In the genomic region with DNA sequence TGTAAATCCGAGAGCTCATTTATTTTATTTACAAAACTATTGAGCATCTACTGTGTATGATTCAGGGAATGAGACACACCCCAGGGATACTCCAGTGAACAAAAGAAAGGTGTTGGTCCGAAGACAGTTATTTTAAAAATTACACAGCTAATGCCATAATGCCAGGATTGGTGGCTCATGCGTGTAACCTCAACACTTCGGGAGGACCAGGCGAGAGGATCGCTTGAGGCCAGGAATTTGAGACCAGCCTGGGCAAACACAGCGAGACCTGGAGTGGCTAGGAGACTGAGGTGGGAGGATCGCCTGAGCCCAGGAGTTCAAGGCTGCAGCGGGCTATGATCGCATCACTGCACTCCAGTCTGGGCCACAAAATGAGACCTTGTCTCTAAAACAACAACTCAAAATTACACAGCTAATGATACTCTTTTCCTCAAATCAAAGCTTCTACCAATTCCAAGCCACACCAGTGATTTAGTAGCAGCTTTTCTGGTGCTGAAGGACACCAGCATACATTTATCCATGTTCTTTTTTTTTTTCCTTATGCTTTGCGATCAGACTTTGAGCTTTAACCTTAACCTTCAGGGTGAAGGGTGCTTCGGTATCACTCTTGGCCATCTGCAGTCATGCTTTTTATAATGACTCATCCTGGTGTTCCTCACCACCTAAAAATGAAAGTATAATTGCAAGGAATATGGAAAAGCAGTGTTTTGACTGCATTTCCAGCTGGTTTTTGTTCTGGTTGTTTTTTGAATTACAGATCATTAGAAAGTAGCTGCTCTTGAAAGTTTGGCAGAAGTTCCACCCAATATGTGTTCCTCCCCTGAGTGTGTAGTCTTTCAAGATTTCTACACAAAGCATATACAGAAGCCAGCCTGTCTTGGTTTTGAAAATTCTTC, we compare ENCODE assay signal across 8 cellular contexts. TPM values are rescaled to one million over a fixed set of nuclear protein-coding genes. Genes with fewer than 3 reads are reported as not detected.
DNase-seq lines count a peak whose midpoint lies in the region; ATAC-seq and TF ChIP-seq lines count a peak whose summit lies in the region.

No MANE protein-coding gene starts in this region.

- intact Hi-C loops in activated CD4-positive, alpha-beta T cell treated with anti-CD3 and anti-CD28 coated beads for 36 hours (cut with DNase I, micrococcal nuclease) = loop anchor here (1.0 to 10.0 kb wide), 14 partner anchors 27 to 1118 kb away; a partner anchor contains a TSS

- peak overlapping the region; percentile 86 to 99 (median 94) for H3K4me3 ChIP-seq in Peyer's patch
- peak overlapping the region; percentile 61 for H3K4me3 ChIP-seq in endocrine pancreas (ENCODE audit: control insufficient read depth, insufficient read depth, low read length)
- peak overlapping the region; percentile 78 for H3K4me3 ChIP-seq in neural cell (ENCODE audit: low read length)

- H3K27ac Mint-ChIP-seq in activated CD4-positive, alpha-beta T cell treated with anti-CD3 and anti-CD28 coated beads for 36 hours = peak overlapping the region; percentile 92

- POLR2A ChIA-PET in activated CD4-positive, alpha-beta T cell treated with anti-CD3 and anti-CD28 coated beads for 36 hours (lab: Charles Lee) = interaction anchor here (0.6 kb wide), 1 partner anchor 16 kb away, joined by 4 read pairs; no protein-coding TSS in a partner anchor

- no peak for TF ChIP-seq EP300 in neural cell (conservative IDR thresholded peaks at IDR 0.05; ENCODE audit: poor library complexity, severe bottlenecking)

- peak overlapping the region; percentile 88 for H2AFZ ChIP-seq in neural cell (ENCODE audit: low read depth, low read length)

- H3K4me1 ChIP-seq in Peyer's patch (peaks cover 0 to 25% (median 5%) of the 10 kb centered on the region in 4 donors), endocrine pancreas (ENCODE audit: control insufficient read depth, insufficient read depth, low read length) (peaks cover 10% of the 10 kb centered on the region)

- no peak for ATAC-seq in activated CD4-positive, alpha-beta T cell treated with anti-CD3 and anti-CD28 coated beads for 36 hours
- ATAC-seq in HG02642 (IDR thresholded peaks at IDR 0.05; ENCODE audit: poor library complexity, unreplicated experiment) = no peak

- peak; percentile 16 for DNase-seq in activated CD4-positive, alpha-beta T cell treated with anti-CD3 and anti-CD28 coated beads for 36 hours
- no peak for DNase-seq in activated CD4-positive, alpha-beta T cell treated with anti-CD3 and anti-CD28 coated beads, Interleukin-2, amount 50 U/mL, for 4 hours
- no peak for DNase-seq in Peyer's patch
- DNase-seq in AML-193 (lab: John Stamatoyannopoulos, UW) = no peak
- no peak for DNase-seq in activated gamma-delta T cell treated with Interleukin-2 at 50 U/mL for 16 hours

- H3K9me2 ChIP-seq in neural cell (ENCODE audit: insufficient read depth, low read length) = no peaks in the 10 kb centered on the region

- peaks cover 27% of the 10 kb centered on the region for H3K27me3 Mint-ChIP-seq in activated CD4-positive, alpha-beta T cell treated with anti-CD3 and anti-CD28 coated beads for 36 hours

- no peak for TF ChIP-seq RAD21 in neural cell (conservative IDR thresholded peaks at IDR 0.05)

- H3K27ac ChIP-seq in Peyer's patch (peak overlapping the region; percentile 81 to 97 (median 88)), neural cell (ENCODE audit: low read length) (no peak overlapping the region)

- CTCF ChIA-PET in activated CD4-positive, alpha-beta T cell treated with anti-CD3 and anti-CD28 coated beads for 36 hours (lab: Charles Lee) = interaction anchor here (0.5 to 1.9 kb wide), 14 partner anchors 8 to 942 kb away, joined by 3 to 7 read pairs (median 4); no protein-coding TSS in a partner anchor

- H3K9ac ChIP-seq in endocrine pancreas (ENCODE audit: control insufficient read depth, insufficient read depth, low read length) (peak overlapping the region; percentile 76), neural cell (ENCODE audit: low read length) (peak overlapping the region; percentile 81)

- H3K9me3 Mint-ChIP-seq in activated CD4-positive, alpha-beta T cell treated with anti-CD3 and anti-CD28 coated beads for 36 hours (ENCODE audit: low read depth) = no peaks in the 10 kb centered on the region

- H3K4me3 Mint-ChIP-seq in activated CD4-positive, alpha-beta T cell treated with anti-CD3 and anti-CD28 coated beads for 36 hours = peak overlapping the region; percentile 82

- no peaks in the 10 kb centered on the region for H4K20me1 ChIP-seq in neural cell (ENCODE audit: insufficient read depth)

- H3K36me3 ChIP-seq in Peyer's patch = no peaks in the 10 kb centered on the region
- H3K36me3 ChIP-seq in endocrine pancreas (ENCODE audit: control insufficient read depth, insufficient read depth, low read length) = no peaks in the 10 kb centered on the region
- no peaks in the 10 kb centered on the region for H3K36me3 ChIP-seq in neural cell (ENCODE audit: insufficient read depth, low read length)

- H3K9me3 ChIP-seq in Peyer's patch (no peaks in the 10 kb centered on the region), endocrine pancreas (ENCODE audit: control insufficient read depth, low read length) (no peaks in the 10 kb centered on the region), neural cell (ENCODE audit: low read length) (no peaks in the 10 kb centered on the region)

- no peaks in the 10 kb centered on the region for H3K36me3 Mint-ChIP-seq in activated CD4-positive, alpha-beta T cell treated with anti-CD3 and anti-CD28 coated beads for 36 hours (ENCODE audit: low read depth)

- no peak for TF ChIP-seq POLR2A in Peyer's patch (IDR thresholded peaks at IDR 0.05)

- H3K27me3 ChIP-seq in Peyer's patch (no peaks in the 10 kb centered on the region), endocrine pancreas (ENCODE audit: control insufficient read depth, insufficient read depth, low read length) (no peaks in the 10 kb centered on the region), neural cell (ENCODE audit: insufficient read depth, low read depth, low read length) (no peaks in the 10 kb centered on the region)

- H3K4me1 Mint-ChIP-seq in activated CD4-positive, alpha-beta T cell treated with anti-CD3 and anti-CD28 coated beads for 36 hours = peaks cover 27% of the 10 kb centered on the region

- no peaks in the 10 kb centered on the region for H3F3A ChIP-seq in neural cell (ENCODE audit: insufficient read depth, low read length, poor library complexity, severe bottlenecking)

- TF ChIP-seq CTCF in Peyer's patch (IDR thresholded peaks at IDR 0.05) (no peak), neural cell (IDR thresholded peaks at IDR 0.05; ENCODE audit: poor library complexity, severe bottlenecking) (no peak)

- H3K4me2 ChIP-seq in neural cell (ENCODE audit: low read length) = no peak overlapping the region

- peaks cover 11% of the 10 kb centered on the region for H3K79me2 ChIP-seq in neural cell (replicated peaks; ENCODE audit: insufficient read depth, low read length)

TF ChIP-seq in neural cell, 6 proteins besides CTCF, POLR2A, EP300 and RAD21:
- TF ChIP-seq MXI1 (conservative IDR thresholded peaks at IDR 0.05; ENCODE audit: poor library complexity, severe bottlenecking) = no peak
- no peak for TF ChIP-seq POLR2AphosphoS5 (IDR thresholded peaks at IDR 0.05)
- TF ChIP-seq, protein P1, sequence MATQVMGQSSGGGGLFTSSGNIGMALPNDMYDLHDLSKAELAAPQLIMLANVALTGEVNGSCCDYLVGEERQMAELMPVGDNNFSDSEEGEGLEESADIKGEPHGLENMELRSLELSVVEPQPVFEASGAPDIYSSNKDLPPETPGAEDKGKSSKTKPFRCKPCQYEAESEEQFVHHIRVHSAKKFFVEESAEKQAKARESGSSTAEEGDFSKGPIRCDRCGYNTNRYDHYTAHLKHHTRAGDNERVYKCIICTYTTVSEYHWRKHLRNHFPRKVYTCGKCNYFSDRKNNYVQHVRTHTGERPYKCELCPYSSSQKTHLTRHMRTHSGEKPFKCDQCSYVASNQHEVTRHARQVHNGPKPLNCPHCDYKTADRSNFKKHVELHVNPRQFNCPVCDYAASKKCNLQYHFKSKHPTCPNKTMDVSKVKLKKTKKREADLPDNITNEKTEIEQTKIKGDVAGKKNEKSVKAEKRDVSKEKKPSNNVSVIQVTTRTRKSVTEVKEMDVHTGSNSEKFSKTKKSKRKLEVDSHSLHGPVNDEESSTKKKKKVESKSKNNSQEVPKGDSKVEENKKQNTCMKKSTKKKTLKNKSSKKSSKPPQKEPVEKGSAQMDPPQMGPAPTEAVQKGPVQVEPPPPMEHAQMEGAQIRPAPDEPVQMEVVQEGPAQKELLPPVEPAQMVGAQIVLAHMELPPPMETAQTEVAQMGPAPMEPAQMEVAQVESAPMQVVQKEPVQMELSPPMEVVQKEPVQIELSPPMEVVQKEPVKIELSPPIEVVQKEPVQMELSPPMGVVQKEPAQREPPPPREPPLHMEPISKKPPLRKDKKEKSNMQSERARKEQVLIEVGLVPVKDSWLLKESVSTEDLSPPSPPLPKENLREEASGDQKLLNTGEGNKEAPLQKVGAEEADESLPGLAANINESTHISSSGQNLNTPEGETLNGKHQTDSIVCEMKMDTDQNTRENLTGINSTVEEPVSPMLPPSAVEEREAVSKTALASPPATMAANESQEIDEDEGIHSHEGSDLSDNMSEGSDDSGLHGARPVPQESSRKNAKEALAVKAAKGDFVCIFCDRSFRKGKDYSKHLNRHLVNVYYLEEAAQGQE (IDR thresholded peaks at IDR 0.05; ENCODE audit: borderline replicate concordance) = no peak
- no peak for TF ChIP-seq TAF1 (IDR thresholded peaks at IDR 0.05; ENCODE audit: low read depth)
- TF ChIP-seq SMC3 (conservative IDR thresholded peaks at IDR 0.05; ENCODE audit: poor library complexity) = no peak
- no peak for TF ChIP-seq EZH2 (IDR thresholded peaks at IDR 0.05; ENCODE audit: borderline replicate concordance, insufficient read depth, low read length, poor library complexity, severe bottlenecking)

RNA-seq across cellular contexts. Expression of a gene that starts 1.1 kb away (rescaled TPM):
- 10 to 100 TPM in 1 of 2 experiments, 1 to 10 TPM in 1; 7.9 to 11.1 TPM for total RNA-seq in activated CD4-positive, alpha-beta T cell treated with anti-CD3 and anti-CD28 coated beads for 36 hours
- total RNA-seq in Peyer's patch = 100 to 1,000 TPM in 2 of 4 donors, 10 to 100 TPM in 2; 11.6 to 178 (median 114) TPM
- polyA plus RNA-seq in neural cell = 21.4 and 26.1 TPM in 2 replicates
- polyA minus RNA-seq in neural cell = 99.1 and 126 TPM in 2 replicates

RNA-seq across cellular contexts. Expression of a gene that starts 26.9 kb away (rescaled TPM):
- 10 to 100 TPM; 31.1 to 35.2 TPM for total RNA-seq in activated CD4-positive, alpha-beta T cell treated with anti-CD3 and anti-CD28 coated beads for 36 hours
- total RNA-seq in Peyer's patch = 1 to 10 TPM; 1.2 to 7.1 (median 5.1) TPM
- 10.0 and 12.0 TPM in 2 replicates for polyA plus RNA-seq in neural cell
- polyA minus RNA-seq in neural cell = 23.1 and 28.6 TPM in 2 replicates
